Comparison of ENCODE assay signal across 16 cellular contexts in genomic region chr6:132907915-132908314, GRCh38.
DNase-seq lines count a peak whose midpoint lies in the region; ATAC-seq and TF ChIP-seq lines count a peak whose summit lies in the region.
"Had no signal": no experiment of that assay in that cellular context is flagged by ENCODE, and none has a peak within 500 bp of the region (broad histone marks: within the 10 kb centered on the region; RNA-seq: fewer than 3 reads in every experiment).

No MANE protein-coding gene starts in this region.

- H3K4me1 ChIP-seq in breast epithelium = no peaks in the 10 kb centered on the region
- H3K4me1 ChIP-seq in foreskin keratinocyte = no peaks in the 10 kb centered on the region
- H3K4me1 ChIP-seq in SJCRH30 = no peaks in the 10 kb centered on the region
- H3K4me1 ChIP-seq: heart right ventricle, parathyroid adenoma had no signal

- CTCF ChIA-PET in MCF 10A (lab: Yijun Ruan, JAX) = interaction anchor here (1.4 kb wide), 1 partner anchor 606 kb away, joined by 3 read pairs; no protein-coding TSS in a partner anchor

- no peak overlapping the region for H3K27ac Mint-ChIP-seq in MCF 10A (ENCODE audit: low read depth, unreplicated experiment)
- H3K27ac Mint-ChIP-seq: activated naive CD8-positive, alpha-beta T cell treated with anti-CD3 and anti-CD28 coated beads, Interleukin-2, amount 10 ng/mL, durations not matched to agents 7 days and 5 days; T-helper 2 cell treated with Interferon-gamma antibody and Interleukin-4, amounts not matched to agents 5 μg/mL and 100 μg/mL, for 36 hours had no signal

- BruUV-seq in MCF 10A (replicated peaks; lab: Mats Ljungman, UMichigan) = no TSS peak

- no peak overlapping the region for H3K27ac ChIP-seq in breast epithelium
- H3K27ac ChIP-seq in foreskin keratinocyte = no peak overlapping the region
- no peak overlapping the region for H3K27ac ChIP-seq in SJCRH30
- H3K27ac ChIP-seq: heart right ventricle, parathyroid adenoma had no signal

- DNase-seq in MCF 10A (ENCODE audit: unreplicated experiment) = peak; percentile 65
- DNase-seq in breast epithelium (ENCODE audit: low spot score in 2 of 2) = no peak
- DNase-seq in T1000 (lab: John Stamatoyannopoulos, UW) = peak; percentile 3
- peak in 1 of 2 donors; percentile 16 for DNase-seq in foreskin keratinocyte
- DNase-seq in activated naive CD4-positive, alpha-beta T cell treated with Interleukin-2 at 50 U/mL for 16 hours = no peak
- no peak for DNase-seq in SJCRH30
- DNase-seq in activated CD4-positive, CD25-positive, alpha-beta regulatory T cell (lab: John Stamatoyannopoulos, UW) = no peak
- DNase-seq: 8988T; activated CD4-positive, alpha-beta T cell treated with anti-CD3 and anti-CD28 coated beads, Interleukin-2, amount 50 U/mL, for 1 hour; activated naive CD8-positive, alpha-beta T cell treated with anti-CD3 and anti-CD28 coated beads, Interleukin-2, amount 10 ng/mL, durations not matched to agents 7 days and 5 days; heart right ventricle; kidney; SIG-M5 had no signal

- TF ChIP-seq POLR2A in breast epithelium (IDR thresholded peaks at IDR 0.05) = no peak

- intact Hi-C loops in MCF 10A (cut with micrococcal nuclease) (no loop called here), breast epithelium (cut with DNase I; ENCODE audit: low total_unique reads) (no loop called here)

- H3K4me3 ChIP-seq in breast epithelium = no peak overlapping the region
- no peak overlapping the region for H3K4me3 ChIP-seq in SJCRH30
- H3K4me3 ChIP-seq: heart right ventricle had no signal

- TF ChIP-seq CTCF in MCF 10A (IDR thresholded peaks at IDR 0.05; ENCODE audit: unreplicated experiment) (no peak), breast epithelium (IDR thresholded peaks at IDR 0.05) (no peak), foreskin keratinocyte (conservative IDR thresholded peaks at IDR 0.05) (no peak)

- H3K36me3 ChIP-seq in breast epithelium (no peaks in the 10 kb centered on the region), SJCRH30 (no peaks in the 10 kb centered on the region)
- H3K36me3 ChIP-seq: heart right ventricle had no signal

- H3K27me3 Mint-ChIP-seq in MCF 10A (ENCODE audit: insufficient read depth, unreplicated experiment) = no peaks in the 10 kb centered on the region

- H3K27me3 ChIP-seq in breast epithelium (no peaks in the 10 kb centered on the region), foreskin keratinocyte (no peaks in the 10 kb centered on the region), SJCRH30 (no peaks in the 10 kb centered on the region)

- H3K9me3 ChIP-seq in breast epithelium (no peaks in the 10 kb centered on the region), SJCRH30 (replicated peaks) (no peaks in the 10 kb centered on the region)
- H3K9me3 ChIP-seq: heart right ventricle had no signal

- peak; percentile 73 for ATAC-seq in foreskin keratinocyte
- ATAC-seq in HG02571 (IDR thresholded peaks at IDR 0.05; ENCODE audit: unreplicated experiment) = no peak
- ATAC-seq: heart right ventricle had no signal

- H3K4me3 Mint-ChIP-seq in MCF 10A (ENCODE audit: unreplicated experiment) = no peak overlapping the region
- H3K4me3 Mint-ChIP-seq: activated naive CD8-positive, alpha-beta T cell treated with anti-CD3 and anti-CD28 coated beads, Interleukin-2, amount 10 ng/mL, durations not matched to agents 7 days and 5 days; T-helper 2 cell treated with Interferon-gamma antibody and Interleukin-4, amounts not matched to agents 5 μg/mL and 100 μg/mL, for 36 hours had no signal

- POLR2A ChIA-PET in MCF 10A (lab: Yijun Ruan, JAX) = no interaction called here

- peaks cover 12% of the 10 kb centered on the region for H3K4me1 Mint-ChIP-seq in MCF 10A (ENCODE audit: insufficient read depth, unreplicated experiment)
- H3K4me1 Mint-ChIP-seq: activated naive CD8-positive, alpha-beta T cell treated with anti-CD3 and anti-CD28 coated beads, Interleukin-2, amount 10 ng/mL, durations not matched to agents 7 days and 5 days had no signal

- H3K36me3 Mint-ChIP-seq in MCF 10A (ENCODE audit: insufficient read depth, unreplicated experiment) = no peaks in the 10 kb centered on the region
- H3K36me3 Mint-ChIP-seq: activated naive CD8-positive, alpha-beta T cell treated with anti-CD3 and anti-CD28 coated beads, Interleukin-2, amount 10 ng/mL, durations not matched to agents 7 days and 5 days had no signal

- no peaks in the 10 kb centered on the region for H3K9me3 Mint-ChIP-seq in MCF 10A (ENCODE audit: unreplicated experiment)
- H3K9me3 Mint-ChIP-seq: activated naive CD8-positive, alpha-beta T cell treated with anti-CD3 and anti-CD28 coated beads, Interleukin-2, amount 10 ng/mL, durations not matched to agents 7 days and 5 days; T-helper 2 cell treated with Interferon-gamma antibody and Interleukin-4, amounts not matched to agents 5 μg/mL and 100 μg/mL, for 36 hours had no signal

Comparison
In these comparisons a context has a peak if more than half of its experiments do, and no peak if none do; other contexts are left out.
1. DNase-seq: peak in MCF 10A (single experiment) and T1000 (single experiment); none in breast epithelium (0 of 2), activated naive CD4-positive, alpha-beta T cell treated with Interleukin-2 at 50 U/mL for 16 hours (single experiment), SJCRH30 (0 of 2) and activated CD4-positive, CD25-positive, alpha-beta regulatory T cell (0 of 4).